13 cellular contexts compared by ENCODE assay signal in genomic region chrX:110409925-110410324, GRCh38. TPM values are rescaled to one million over a fixed set of nuclear protein-coding genes. Genes with fewer than 3 reads are reported as not detected.
DNase-seq lines count a peak whose midpoint lies in the region; ATAC-seq and TF ChIP-seq lines count a peak whose summit lies in the region.
"Had no signal": no experiment of that assay in that cellular context is flagged by ENCODE, and none has a peak within 500 bp of the region (broad histone marks: within the 10 kb centered on the region; RNA-seq: fewer than 3 reads in every experiment).

No MANE protein-coding gene starts in this region.

- H3K4me2 ChIP-seq in smooth muscle cell, result peak overlapping the region; percentile 6

- H3K4me1 Mint-ChIP-seq in endodermal cell, result peaks cover 36% of the 10 kb centered on the region

- ATAC-seq in GM18519 (IDR thresholded peaks at IDR 0.05; ENCODE audit: low FRiP score, unreplicated experiment), result no peak

- H3K36me3 ChIP-seq in endodermal cell (ENCODE audit: control insufficient read depth, insufficient read depth, low read length) (no peaks in the 10 kb centered on the region), smooth muscle cell (ENCODE audit: low read depth) (no peaks in the 10 kb centered on the region)

- H3K4me3 Mint-ChIP-seq in endodermal cell, result no peak overlapping the region
- H3K4me3 Mint-ChIP-seq: activated naive CD8-positive, alpha-beta T cell treated with anti-CD3 and anti-CD28 coated beads, Interleukin-2, amount 10 ng/mL, durations not matched to agents 7 days and 5 days had no signal

- intact Hi-C loops in posterior vena cava (cut with DNase I), result loop anchor here (5.0 to 10.0 kb wide), 3 partner anchors 95 to 255 kb away; partner anchors contain the start of gene AMMECR1 (in 1 of the 2)

- H2AFZ ChIP-seq in smooth muscle cell (ENCODE audit: low read depth), result no peak overlapping the region

- no peaks in the 10 kb centered on the region for H3K36me3 Mint-ChIP-seq in endodermal cell (ENCODE audit: low read depth)
- H3K36me3 Mint-ChIP-seq: activated naive CD8-positive, alpha-beta T cell treated with anti-CD3 and anti-CD28 coated beads, Interleukin-2, amount 10 ng/mL, durations not matched to agents 7 days and 5 days had no signal

- TF ChIP-seq CTCF in endodermal cell (conservative IDR thresholded peaks at IDR 0.05), result no peak
- no peak for TF ChIP-seq CTCF in smooth muscle cell (IDR thresholded peaks at IDR 0.05; ENCODE audit: borderline replicate concordance, insufficient read depth, poor library complexity, severe bottlenecking)

- H3K9me3 Mint-ChIP-seq in endodermal cell, result no peaks in the 10 kb centered on the region
- H3K9me3 Mint-ChIP-seq: activated naive CD8-positive, alpha-beta T cell treated with anti-CD3 and anti-CD28 coated beads, Interleukin-2, amount 10 ng/mL, durations not matched to agents 7 days and 5 days had no signal

- H3K9ac ChIP-seq in endodermal cell (ENCODE audit: extremely low read depth, low read length, poor library complexity, severe bottlenecking), result no peak overlapping the region
- no peak overlapping the region for H3K9ac ChIP-seq in smooth muscle cell (ENCODE audit: low read depth)

- H4K20me1 ChIP-seq in smooth muscle cell (ENCODE audit: low read depth), result no peaks in the 10 kb centered on the region

- H3K27ac Mint-ChIP-seq in endodermal cell, result peak overlapping the region; percentile 90
- H3K27ac Mint-ChIP-seq: activated naive CD8-positive, alpha-beta T cell treated with anti-CD3 and anti-CD28 coated beads, Interleukin-2, amount 10 ng/mL, durations not matched to agents 7 days and 5 days had no signal

- H3K4me1 ChIP-seq in endodermal cell (ENCODE audit: control insufficient read depth, insufficient read depth, low read length) (no peaks in the 10 kb centered on the region), smooth muscle cell (ENCODE audit: low read depth) (no peaks in the 10 kb centered on the region)

- H3K9me3 ChIP-seq in endodermal cell (ENCODE audit: control insufficient read depth, low read length) (no peaks in the 10 kb centered on the region), smooth muscle cell (replicated peaks; ENCODE audit: low read depth) (no peaks in the 10 kb centered on the region)

- peak; percentile 46 for DNase-seq in activated CD4-positive, alpha-beta T cell treated with anti-CD3 and anti-CD28 coated beads for 48 hours
- no peak for DNase-seq in activated CD4-positive, alpha-beta T cell treated with anti-CD3 and anti-CD28 coated beads for 1 hour
- peak; percentile 53 for DNase-seq in OCI-M1 (lab: John Stamatoyannopoulos, UW)
- no peak for DNase-seq in endodermal cell
- no peak for DNase-seq in smooth muscle cell (lab: John Stamatoyannopoulos, UW; ENCODE audit: unreplicated experiment)
- no peak for DNase-seq in posterior vena cava (ENCODE audit: low spot score)
- DNase-seq in NCI-H187 treated with DMSO at 0.1 percent for 48 hours (lab: John Stamatoyannopoulos, UW), result no peak
- DNase-seq: activated naive CD8-positive, alpha-beta T cell treated with anti-CD3 and anti-CD28 coated beads, Interleukin-2, amount 10 ng/mL, durations not matched to agents 7 days and 5 days; NCI-H146; nucleus accumbens; trophoblast cell had no signal

- no peaks in the 10 kb centered on the region for H3F3A ChIP-seq in smooth muscle cell (ENCODE audit: low read depth)

- H3K79me2 ChIP-seq in smooth muscle cell (ENCODE audit: low read depth), result no peaks in the 10 kb centered on the region

- H3K27me3 Mint-ChIP-seq in endodermal cell (ENCODE audit: insufficient read depth), result peaks cover 12% of the 10 kb centered on the region

- H3K27ac ChIP-seq in endodermal cell (ENCODE audit: low read depth, low read length) (no peak overlapping the region), smooth muscle cell (ENCODE audit: low read depth) (peak overlapping the region; percentile 79)
- H3K27ac ChIP-seq: VCaP had no signal

- 89% methylated on average over 4 of the region's 6 CpGs; no CpG with 5 or more reads in 1 of the 2 experiments for WGBS in endodermal cell (ENCODE audit: insufficient coverage in 1 of 2, insufficient read length in 1 of 2), 2 experiments
- WGBS in smooth muscle cell (ENCODE audit: low lambda C conversion rate), result 28% methylated on average over 6 of the region's 6 CpGs

- H3K27me3 ChIP-seq in endodermal cell (ENCODE audit: control insufficient read depth, insufficient read depth, low read length, poor library complexity, severe bottlenecking), result no peaks in the 10 kb centered on the region
- no peaks in the 10 kb centered on the region for H3K27me3 ChIP-seq in smooth muscle cell (ENCODE audit: low read depth)

- H3K4me3 ChIP-seq in endodermal cell (ENCODE audit: low read length), result no peak overlapping the region
- H3K4me3 ChIP-seq in smooth muscle cell, result no peak overlapping the region

RNA-seq across cellular contexts. Expression of gene RTL9, which starts 51.3 kb away (rescaled TPM):
- total RNA-seq in endodermal cell (under 1 TPM; 0.29 TPM), smooth muscle cell (0.18 and 0.49 TPM in 2 replicates), posterior vena cava (under 1 TPM; 0.19 to 0.28 TPM)
- 0.68 TPM for polyA plus RNA-seq in endodermal cell (2013, experiment 1 of 2)
- polyA plus RNA-seq in endodermal cell (2013, experiment 2 of 2), result 0.41 TPM
- polyA plus RNA-seq in smooth muscle cell, result 0.21 TPM in 1 of 2 replicates, not detected in the other
- total RNA-seq: activated naive CD8-positive, alpha-beta T cell treated with anti-CD3 and anti-CD28 coated beads, Interleukin-2, amount 10 ng/mL, durations not matched to agents 7 days and 5 days had no signal

Comparison
In these comparisons a context has a peak if more than half of its experiments do, and no peak if none do; other contexts are left out.
1. DNase-seq: peak in activated CD4-positive, alpha-beta T cell treated with anti-CD3 and anti-CD28 coated beads for 48 hours (single experiment) and OCI-M1 (single experiment); none in activated CD4-positive, alpha-beta T cell treated with anti-CD3 and anti-CD28 coated beads for 1 hour (single experiment), endodermal cell (single experiment), smooth muscle cell (single experiment), posterior vena cava (single experiment) and NCI-H187 treated with DMSO at 0.1 percent for 48 hours (single experiment).